ENCODE assay signal across 37 cellular contexts in the genomic region with DNA sequence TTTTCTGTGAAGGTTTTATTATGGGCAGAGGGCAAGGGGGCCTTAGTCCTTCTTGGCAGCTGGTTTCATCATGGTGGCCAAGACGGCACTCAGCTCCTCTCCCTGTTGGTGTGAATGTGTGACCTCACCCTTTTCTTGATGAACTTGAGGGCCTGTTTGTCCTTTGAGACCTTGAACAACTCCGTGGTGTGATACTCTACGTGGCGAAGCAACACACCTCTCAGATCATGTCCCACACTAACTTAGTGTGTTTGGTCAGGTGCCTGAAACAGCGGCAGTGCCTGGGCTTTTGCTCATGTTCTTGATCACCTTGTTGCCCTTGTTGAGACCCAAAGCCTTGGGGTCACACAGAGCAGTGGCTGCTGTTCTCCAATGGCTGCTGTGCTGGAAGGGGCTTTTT. TPM values are rescaled to one million over a fixed set of nuclear protein-coding genes. Genes with fewer than 3 reads are reported as not detected.
"Had no signal": no experiment of that assay in that cellular context is flagged by ENCODE, and none has a peak within 500 bp of the region (broad histone marks: within the 10 kb centered on the region; RNA-seq: fewer than 3 reads in every experiment).

No MANE protein-coding gene starts in this region.

- DNase-seq: activated CD4-positive, alpha-beta T cell treated with anti-CD3 and anti-CD28 coated beads, Interleukin-2, amount 10 ng/mL, durations not matched to agents 24 days and 14 days; activated CD4-positive, alpha-beta T cell treated with anti-CD3 and anti-CD28 coated beads, Interleukin-2, amount 50 U/mL, for 48 hours; activated CD8-positive, alpha-beta memory T cell treated with anti-CD3 and anti-CD28 coated beads, Interleukin-2, amount 50 U/mL, for 4 hours; activated gamma-delta T cell treated with Interleukin-2 at 50 U/mL for 16 hours; activated naive CD4-positive, alpha-beta T cell treated with anti-CD3 and anti-CD28 coated beads for 36 hours; activated T-cell treated with anti-CD3 and anti-CD28 coated beads for 4 hours; activated T-cell treated with anti-CD3 and anti-CD28 coated beads, Interleukin-2, amount 50 U/mL, for 4 hours; adrenal gland; brain microvascular endothelial cell; NCI-H1092 treated with DMSO at 0.1 percent for 48 hours; NCI-H1417; NCI-H146; NCI-H187; NCI-H2029 treated with DMSO at 0.1 percent for 48 hours; NCI-H2107; NCI-H2171; NCI-H510A; NCI-H526; NCI-H748 treated with DMSO at 0.1 percent for 48 hours; NK-92 treated with Interleukin-12 subunit alpha and Interleukin-12 subunit beta, amount 100 ng/mL, for 24 hours; PC-9; SIG-M5; SW 1271; T-helper 1 cell; T-helper 2 cell; T-helper 9 cell; WERI-Rb-1 had no signal

- ATAC-seq: activated naive CD4-positive, alpha-beta T cell treated with anti-CD3 and anti-CD28 coated beads, Interleukin-2, amount 50 U/mL, for 72 hours; activated T-cell treated with anti-CD3 and anti-CD28 coated beads, Interleukin-2, amount 50 U/mL, for 4 hours; K562; Right ventricle myocardium inferior had no signal

- H3K9me3 ChIP-seq: adrenal gland had no signal

- H3K36me3 ChIP-seq: adrenal gland, brain microvascular endothelial cell, WERI-Rb-1 had no signal

- H3K4me3 Mint-ChIP-seq: activated CD4-positive, alpha-beta T cell treated with anti-CD3 and anti-CD28 coated beads, Interleukin-2, amount 10 ng/mL, durations not matched to agents 24 days and 14 days; activated naive CD4-positive, alpha-beta T cell treated with anti-CD3 and anti-CD28 coated beads for 36 hours; activated T-cell treated with anti-CD3 and anti-CD28 coated beads, Interleukin-2, amount 50 U/mL, for 4 hours; activated T-helper 1 cell treated with anti-CD3 and anti-CD28 coated beads, Interleukin-12 subunit alpha, Interleukin-12 subunit beta, Interleukin-2, Interleukin-4 antibody, amounts not matched to agents 30 ng/mL and 10 ng/mL and 1 ng/mL, durations not matched to agents 14 hours and 24 hours and 36 hours; central memory CD8-positive, alpha-beta T cell had no signal

- H3K27ac ChIP-seq: adrenal gland, brain microvascular endothelial cell, PC-9, RWPE1, WERI-Rb-1 had no signal

- H3K4me1 Mint-ChIP-seq: activated CD4-positive, alpha-beta T cell treated with anti-CD3 and anti-CD28 coated beads, Interleukin-2, amount 10 ng/mL, durations not matched to agents 24 days and 14 days had no signal

- H3K4me1 ChIP-seq: adrenal gland had no signal

- H3K27ac Mint-ChIP-seq: activated CD4-positive, alpha-beta T cell treated with anti-CD3 and anti-CD28 coated beads, Interleukin-2, amount 10 ng/mL, durations not matched to agents 24 days and 14 days; activated naive CD4-positive, alpha-beta T cell treated with anti-CD3 and anti-CD28 coated beads for 36 hours; activated naive CD4-positive, alpha-beta T cell treated with anti-CD3 and anti-CD28 coated beads, Interleukin-2, amount 50 U/mL, for 72 hours; activated T-helper 1 cell treated with anti-CD3 and anti-CD28 coated beads, Interleukin-12 subunit alpha, Interleukin-12 subunit beta, Interleukin-2, Interleukin-4 antibody, amounts not matched to agents 30 ng/mL and 10 ng/mL and 1 ng/mL, durations not matched to agents 14 hours and 24 hours and 36 hours had no signal

- H3K4me2 ChIP-seq: PC-9 had no signal

- H3K4me3 ChIP-seq: adrenal gland, K562, PC-9 had no signal

- H2AFZ ChIP-seq: PC-9 had no signal

- H3K27me3 ChIP-seq: adrenal gland, brain microvascular endothelial cell had no signal

- FAIRE-seq: K562, RCC 7860 had no signal

RNA-seq across cellular contexts. Expression of a gene that starts 13.4 kb away (rescaled TPM):
- total RNA-seq: activated CD4-positive, alpha-beta T cell treated with anti-CD3 and anti-CD28 coated beads, Interleukin-2, amount 10 ng/mL, durations not matched to agents 24 days and 14 days; activated naive CD4-positive, alpha-beta T cell treated with anti-CD3 and anti-CD28 coated beads for 36 hours; activated T-helper 1 cell treated with anti-CD3 and anti-CD28 coated beads, Interleukin-12 subunit alpha, Interleukin-12 subunit beta, Interleukin-2, Interleukin-4 antibody, amounts not matched to agents 30 ng/mL and 10 ng/mL and 1 ng/mL, durations not matched to agents 14 hours and 24 hours and 36 hours; M059J; OCI-LY7; PC-9; Right ventricle myocardium inferior; SK-MEL-5 had no signal
- polyA plus RNA-seq: K562 had no signal
